ENCODE assay signal across 20 cellular contexts in the genomic region with DNA sequence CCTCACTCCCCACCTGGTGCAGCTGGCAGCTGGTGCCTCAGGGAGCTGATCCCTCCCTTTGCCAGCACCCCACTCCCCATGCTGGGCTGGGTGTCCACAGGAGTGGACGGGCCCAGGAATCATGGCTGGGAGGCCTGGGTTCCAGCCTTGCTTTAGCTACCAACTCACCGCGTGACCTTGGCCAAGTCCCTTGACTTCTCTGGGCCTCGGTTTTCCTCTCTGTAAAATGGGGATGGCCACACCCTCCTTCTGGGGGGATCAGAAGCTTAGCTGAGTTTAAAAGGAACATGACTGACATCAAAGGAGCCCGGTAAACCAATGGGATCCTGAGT.
A peak's percentile ranks its signal among the peaks of the same experiment; 100 is the strongest.
DNase-seq lines count a peak whose midpoint lies in the region; ATAC-seq and TF ChIP-seq lines count a peak whose summit lies in the region.
"Had no signal": no experiment of that assay in that cellular context is flagged by ENCODE, and none has a peak within 500 bp of the region (broad histone marks: within the 10 kb centered on the region; RNA-seq: fewer than 3 reads in every experiment).

No MANE protein-coding gene starts in this region.

- peaks cover 57 to 87% (median 69%) of the 10 kb centered on the region in 4 donors for H3K4me1 Mint-ChIP-seq in CD4-positive, alpha-beta memory T cell
- peaks cover 47% of the 10 kb centered on the region for H3K4me1 Mint-ChIP-seq in activated T-helper 17 cell treated with anti-CD3 and anti-CD28 coated beads, Interleukin-2, amount 50 U/mL, for 72 hours
- H3K4me1 Mint-ChIP-seq in WTC11: peaks cover 8% of the 10 kb centered on the region
- H3K4me1 Mint-ChIP-seq: endodermal cell had no signal

- CTCF ChIA-PET in CD4-positive, alpha-beta memory T cell (lab: Charles Lee; ENCODE audit: partially characterized antibody): interaction anchor here (0.6 to 6.2 kb wide), 5 partner anchors 10 to 93 kb away, joined by 5 to 58 read pairs (median 16); no protein-coding TSS in a partner anchor
- CTCF ChIA-PET in WTC11 (lab: Charles Lee): interaction anchor here (1.2 to 1.6 kb wide), 4 partner anchors 8 to 14 kb away, joined by 3 to 10 read pairs (median 5); no protein-coding TSS in a partner anchor

- no peak overlapping the region for H3K4me3 ChIP-seq in BLaER1 treated with 17β-estradiol and CSF1 and Interleukin-3, amounts not matched to agents 10 nM and 100 nM
- peak overlapping the region; percentile 37 to 66 for H3K4me3 ChIP-seq in CD4-positive, alpha-beta memory T cell (ENCODE audit: low read length in 2 of 2)
- no peak overlapping the region for H3K4me3 ChIP-seq in lower lobe of right lung
- no peak overlapping the region for H3K4me3 ChIP-seq in adrenal gland
- H3K4me3 ChIP-seq: suprapubic skin had no signal

- H3K4me3 Mint-ChIP-seq in CD4-positive, alpha-beta memory T cell: peak overlapping the region; percentile 85 to 95 (median 90)
- peak overlapping the region; percentile 87 for H3K4me3 Mint-ChIP-seq in activated T-helper 17 cell treated with anti-CD3 and anti-CD28 coated beads, Interleukin-2, amount 50 U/mL, for 72 hours
- no peak overlapping the region for H3K4me3 Mint-ChIP-seq in WTC11
- H3K4me3 Mint-ChIP-seq: endodermal cell had no signal

- H4K20me1 ChIP-seq in BLaER1 treated with 17β-estradiol and CSF1 and Interleukin-3, amounts not matched to agents 10 nM and 100 nM: peaks cover 0 to 12% (median 0%) of the 10 kb centered on the region in 11 experiments; a peak in 4 of 22 replicates

- no peak overlapping the region for H3K27ac ChIP-seq in BLaER1 treated with 17β-estradiol and CSF1 and Interleukin-3, amounts not matched to agents 10 nM and 100 nM
- H3K27ac ChIP-seq in CD4-positive, alpha-beta memory T cell (ENCODE audit: low read depth, low read length): peak overlapping the region; percentile 77
- H3K27ac ChIP-seq in lower lobe of right lung (peak overlapping the region; percentile 39), adrenal gland (no peak overlapping the region)
- H3K27ac ChIP-seq: suprapubic skin, WERI-Rb-1 had no signal

- no peaks in the 10 kb centered on the region for H3K9me3 Mint-ChIP-seq in CD4-positive, alpha-beta memory T cell
- H3K9me3 Mint-ChIP-seq in activated T-helper 17 cell treated with anti-CD3 and anti-CD28 coated beads, Interleukin-2, amount 50 U/mL, for 72 hours: no peaks in the 10 kb centered on the region
- no peaks in the 10 kb centered on the region for H3K9me3 Mint-ChIP-seq in WTC11
- H3K9me3 Mint-ChIP-seq: endodermal cell had no signal

- H3K4me2 ChIP-seq in BLaER1 treated with 17β-estradiol and CSF1 and Interleukin-3, amounts not matched to agents 10 nM and 100 nM: peak overlapping the region; percentile 60 to 88 (median 73)

- H3K27ac Mint-ChIP-seq in CD4-positive, alpha-beta memory T cell: peak overlapping the region; percentile 95 to 99 (median 97)
- H3K27ac Mint-ChIP-seq in activated T-helper 17 cell treated with anti-CD3 and anti-CD28 coated beads, Interleukin-2, amount 50 U/mL, for 72 hours: peak overlapping the region; percentile 90
- H3K27ac Mint-ChIP-seq in WTC11: no peak overlapping the region

- H3K36me3 ChIP-seq in BLaER1 treated with 17β-estradiol and CSF1 and Interleukin-3, amounts not matched to agents 10 nM and 100 nM: no peaks in the 10 kb centered on the region
- no peaks in the 10 kb centered on the region for H3K36me3 ChIP-seq in CD4-positive, alpha-beta memory T cell (ENCODE audit: insufficient read depth, low read length)
- H3K36me3 ChIP-seq in lower lobe of right lung: no peaks in the 10 kb centered on the region
- H3K36me3 ChIP-seq in adrenal gland (replicated peaks in 1 of 2): no peaks in the 10 kb centered on the region
- H3K36me3 ChIP-seq: suprapubic skin, WERI-Rb-1 had no signal

- no peak for ATAC-seq in activated T-helper 17 cell treated with anti-CD3 and anti-CD28 coated beads, Interleukin-2, amount 50 U/mL, for 72 hours (replicated peaks)
- ATAC-seq in lower lobe of right lung (no peak), GM21360 (IDR thresholded peaks at IDR 0.05; ENCODE audit: unreplicated experiment) (no peak), WTC11 (no peak)

- intact Hi-C loops in CD4-positive, alpha-beta memory T cell (cut with micrococcal nuclease): loop anchor here (2.0 to 10.0 kb wide), 4 partner anchors 41 to 1605 kb away; no protein-coding TSS in a partner anchor
- intact Hi-C loops in lower lobe of right lung (cut with DNase I) (no loop called here), adrenal gland (cut with DNase I) (no loop called here)

- no peak for TF ChIP-seq CTCF in lower lobe of right lung (IDR thresholded peaks at IDR 0.05)
- no peak for TF ChIP-seq CTCF in adrenal gland (IDR thresholded peaks at IDR 0.05)
- TF ChIP-seq CTCF in WTC11 (IDR thresholded peaks at IDR 0.05): no peak

- H3K9ac ChIP-seq in BLaER1 treated with 17β-estradiol and CSF1 and Interleukin-3, amounts not matched to agents 10 nM and 100 nM: no peak overlapping the region

- peaks cover 47 to 59% (median 52%) of the 10 kb centered on the region in 10 experiments for H3K4me1 ChIP-seq in BLaER1 treated with 17β-estradiol and CSF1 and Interleukin-3, amounts not matched to agents 10 nM and 100 nM
- peaks cover 68% of the 10 kb centered on the region for H3K4me1 ChIP-seq in CD4-positive, alpha-beta memory T cell (ENCODE audit: insufficient read depth, low read length)
- H3K4me1 ChIP-seq in lower lobe of right lung: peaks cover 20% of the 10 kb centered on the region
- peaks cover 11 to 25% of the 10 kb centered on the region in 2 donors for H3K4me1 ChIP-seq in adrenal gland (replicated peaks in 1 of 2)

- WGBS in adrenal gland, 4 donors: 85 to 93% (median 86%) methylated on average over 5 of the region's 5 CpGs

- TF ChIP-seq POLR2A in adrenal gland (IDR thresholded peaks at IDR 0.05): no peak

- peaks cover 21 to 40% (median 29%) of the 10 kb centered on the region in 11 experiments for H3K27me3 ChIP-seq in BLaER1 treated with 17β-estradiol and CSF1 and Interleukin-3, amounts not matched to agents 10 nM and 100 nM
- no peaks in the 10 kb centered on the region for H3K27me3 ChIP-seq in CD4-positive, alpha-beta memory T cell (ENCODE audit: insufficient read depth, low read length)
- H3K27me3 ChIP-seq in lower lobe of right lung (ENCODE audit: low read depth): no peaks in the 10 kb centered on the region
- no peaks in the 10 kb centered on the region for H3K27me3 ChIP-seq in adrenal gland
- H3K27me3 ChIP-seq: suprapubic skin had no signal

- no peaks in the 10 kb centered on the region for H3K27me3 Mint-ChIP-seq in CD4-positive, alpha-beta memory T cell
- no peaks in the 10 kb centered on the region for H3K27me3 Mint-ChIP-seq in activated T-helper 17 cell treated with anti-CD3 and anti-CD28 coated beads, Interleukin-2, amount 50 U/mL, for 72 hours
- H3K27me3 Mint-ChIP-seq in WTC11 (ENCODE audit: low read depth): no peaks in the 10 kb centered on the region

- POLR2A ChIA-PET in CD4-positive, alpha-beta memory T cell (lab: Charles Lee; ENCODE audit: partially characterized antibody): interaction anchor here (0.8 to 3.3 kb wide), 7 partner anchors 8 to 263 kb away, joined by 3 to 27 read pairs (median 19); a partner anchor contains a TSS
- POLR2A ChIA-PET in WTC11 (lab: Charles Lee): no interaction called here

- H3K36me3 Mint-ChIP-seq in CD4-positive, alpha-beta memory T cell: no peaks in the 10 kb centered on the region
- no peaks in the 10 kb centered on the region for H3K36me3 Mint-ChIP-seq in activated T-helper 17 cell treated with anti-CD3 and anti-CD28 coated beads, Interleukin-2, amount 50 U/mL, for 72 hours (ENCODE audit: low read depth)
- no peaks in the 10 kb centered on the region for H3K36me3 Mint-ChIP-seq in WTC11

- no peaks in the 10 kb centered on the region for H3K9me3 ChIP-seq in BLaER1 treated with 17β-estradiol and CSF1 and Interleukin-3, amounts not matched to agents 10 nM and 100 nM (replicated peaks in 1 of 11)
- H3K9me3 ChIP-seq in CD4-positive, alpha-beta memory T cell (ENCODE audit: control insufficient read depth in 1 of 2, low read length in 2 of 2): no peaks in the 10 kb centered on the region
- H3K9me3 ChIP-seq in lower lobe of right lung: no peaks in the 10 kb centered on the region
- no peaks in the 10 kb centered on the region for H3K9me3 ChIP-seq in adrenal gland (replicated peaks in 1 of 3)
- H3K9me3 ChIP-seq: suprapubic skin had no signal

- DNase-seq in CD4-positive, alpha-beta memory T cell: no peak
- DNase-seq in lower lobe of right lung (no peak), adrenal gland (no peak), inferior parietal cortex (ENCODE audit: extremely low spot score) (no peak), WTC11 (ENCODE audit: low spot score) (no peak)
- DNase-seq: activated CD8-positive, alpha-beta memory T cell treated with anti-CD3 and anti-CD28 coated beads, Interleukin-2, amount 50 U/mL, for 48 hours; AML-193; amygdala; endodermal cell; HCEC 1CT; head of caudate nucleus; IMR-90; NCI-H2029 treated with DMSO at 0.1 percent for 48 hours; NCI-H510A; small intestine had no signal

TF ChIP-seq in WTC11, 78 proteins besides CTCF, POLR2A, EP300 and RAD21:
- TF ChIP-seq, protein P1, sequence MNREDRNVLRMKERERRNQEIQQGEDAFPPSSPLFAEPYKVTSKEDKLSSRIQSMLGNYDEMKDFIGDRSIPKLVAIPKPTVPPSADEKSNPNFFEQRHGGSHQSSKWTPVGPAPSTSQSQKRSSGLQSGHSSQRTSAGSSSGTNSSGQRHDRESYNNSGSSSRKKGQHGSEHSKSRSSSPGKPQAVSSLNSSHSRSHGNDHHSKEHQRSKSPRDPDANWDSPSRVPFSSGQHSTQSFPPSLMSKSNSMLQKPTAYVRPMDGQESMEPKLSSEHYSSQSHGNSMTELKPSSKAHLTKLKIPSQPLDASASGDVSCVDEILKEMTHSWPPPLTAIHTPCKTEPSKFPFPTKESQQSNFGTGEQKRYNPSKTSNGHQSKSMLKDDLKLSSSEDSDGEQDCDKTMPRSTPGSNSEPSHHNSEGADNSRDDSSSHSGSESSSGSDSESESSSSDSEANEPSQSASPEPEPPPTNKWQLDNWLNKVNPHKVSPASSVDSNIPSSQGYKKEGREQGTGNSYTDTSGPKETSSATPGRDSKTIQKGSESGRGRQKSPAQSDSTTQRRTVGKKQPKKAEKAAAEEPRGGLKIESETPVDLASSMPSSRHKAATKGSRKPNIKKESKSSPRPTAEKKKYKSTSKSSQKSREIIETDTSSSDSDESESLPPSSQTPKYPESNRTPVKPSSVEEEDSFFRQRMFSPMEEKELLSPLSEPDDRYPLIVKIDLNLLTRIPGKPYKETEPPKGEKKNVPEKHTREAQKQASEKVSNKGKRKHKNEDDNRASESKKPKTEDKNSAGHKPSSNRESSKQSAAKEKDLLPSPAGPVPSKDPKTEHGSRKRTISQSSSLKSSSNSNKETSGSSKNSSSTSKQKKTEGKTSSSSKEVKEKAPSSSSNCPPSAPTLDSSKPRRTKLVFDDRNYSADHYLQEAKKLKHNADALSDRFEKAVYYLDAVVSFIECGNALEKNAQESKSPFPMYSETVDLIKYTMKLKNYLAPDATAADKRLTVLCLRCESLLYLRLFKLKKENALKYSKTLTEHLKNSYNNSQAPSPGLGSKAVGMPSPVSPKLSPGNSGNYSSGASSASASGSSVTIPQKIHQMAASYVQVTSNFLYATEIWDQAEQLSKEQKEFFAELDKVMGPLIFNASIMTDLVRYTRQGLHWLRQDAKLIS (CRISPR knock-in tag; IDR thresholded peaks at IDR 0.05; ENCODE audit: borderline replicate concordance): no peak
- TF ChIP-seq HMGA2 (CRISPR knock-in tag; IDR thresholded peaks at IDR 0.05): no peak
- no peak for TF ChIP-seq ZBTB21 (CRISPR knock-in tag; IDR thresholded peaks at IDR 0.05; ENCODE audit: borderline replicate concordance)

Comparison
In these comparisons a context has a peak if more than half of its experiments do, and no peak if none do; other contexts are left out.
1. H3K27ac ChIP-seq: peak in CD4-positive, alpha-beta memory T cell (single experiment) and lower lobe of right lung (single experiment); none in BLaER1 treated with 17β-estradiol and CSF1 and Interleukin-3, amounts not matched to agents 10 nM and 100 nM (0 of 11) and adrenal gland (0 of 5).
2. H3K4me3 ChIP-seq: peak in CD4-positive, alpha-beta memory T cell (2 of 2); none in BLaER1 treated with 17β-estradiol and CSF1 and Interleukin-3, amounts not matched to agents 10 nM and 100 nM (0 of 10), lower lobe of right lung (single experiment) and adrenal gland (0 of 4).